10 cellular contexts compared by ENCODE assay signal in genomic region chr10:103739039-103739764, GRCh38.
DNase-seq lines count a peak whose midpoint lies in the region; ATAC-seq and TF ChIP-seq lines count a peak whose summit lies in the region.
"Had no signal": no experiment of that assay in that cellular context is flagged by ENCODE, and none has a peak within 500 bp of the region (broad histone marks: within the 10 kb centered on the region; RNA-seq: fewer than 3 reads in every experiment).

No MANE protein-coding gene starts in this region.

- intact Hi-C loops in transverse colon (cut with DNase I; ENCODE audit: low total_unique reads): no loop called here

- H3K4me1 Mint-ChIP-seq in T-cell: no peaks in the 10 kb centered on the region
- H3K4me1 Mint-ChIP-seq: memory B cell; stimulated activated naive B cell treated with anti-CD40 and anti-IgM and Interleukin-4, amounts not matched to agents 10 μg/mL and 1 μg/mL and 100 μg/mL, for 72 hours had no signal

- peaks cover 4% of the 10 kb centered on the region for H3K36me3 Mint-ChIP-seq in T-cell
- H3K36me3 Mint-ChIP-seq: memory B cell; stimulated activated naive B cell treated with anti-CD40 and anti-IgM and Interleukin-4, amounts not matched to agents 10 μg/mL and 1 μg/mL and 100 μg/mL, for 72 hours had no signal

- no peak overlapping the region for H3K4me3 Mint-ChIP-seq in T-cell
- H3K4me3 Mint-ChIP-seq: memory B cell; stimulated activated naive B cell treated with anti-CD40 and anti-IgM and Interleukin-4, amounts not matched to agents 10 μg/mL and 1 μg/mL and 100 μg/mL, for 72 hours had no signal

- peak; percentile 96 for DNase-seq in M059J (ENCODE audit: low read depth)
- DNase-seq in coronary artery (ENCODE audit: low spot score): no peak
- DNase-seq in lung (ENCODE audit: low spot score): no peak
- DNase-seq in transverse colon: peak; percentile 40
- no peak for DNase-seq in T-cell
- no peak for DNase-seq in NCI-H1092 treated with DMSO at 0.1 percent for 48 hours (lab: John Stamatoyannopoulos, UW)
- no peak for DNase-seq in NCI-H1436 treated with DMSO at 0.1 percent for 48 hours (lab: John Stamatoyannopoulos, UW)
- DNase-seq in erythroblast (lab: John Stamatoyannopoulos, UW): no peak
- DNase-seq: stimulated activated naive B cell treated with anti-CD40 and anti-IgM and Interleukin-4, amounts not matched to agents 10 μg/mL and 1 μg/mL and 100 μg/mL, for 72 hours had no signal

- H3K27me3 ChIP-seq in lung (ENCODE audit: control insufficient read depth, insufficient read depth) (no peaks in the 10 kb centered on the region), transverse colon (no peaks in the 10 kb centered on the region)

- H3K27ac ChIP-seq in coronary artery: peak overlapping the region in 1 of 2 donors; percentile 52
- peak overlapping the region in 1 of 2 donors; percentile 30 for H3K27ac ChIP-seq in lung (ENCODE audit: low read depth in 1 of 2, low read length in 1 of 2)
- H3K27ac ChIP-seq in transverse colon: peak overlapping the region; percentile 60 to 80 (median 72)

- H3K4me3 ChIP-seq in coronary artery: peak overlapping the region; percentile 35
- H3K4me3 ChIP-seq in lung: no peak overlapping the region
- H3K4me3 ChIP-seq in transverse colon: no peak overlapping the region

- CTCF ChIA-PET in T-cell (lab: Charles Lee): no interaction called here

- in situ Hi-C loops in transverse colon (cut with MboI; ENCODE audit: low pct_ligation_motif_present in 1 of 4, low pct_unique_long_range_greater_than_20kb in 1 of 4, low sequenced_read_pairs in 3 of 4): no loop called here

- H3K9me3 ChIP-seq in lung (ENCODE audit: control insufficient read depth in 2 of 2, insufficient read depth in 1 of 2, low read length in 1 of 2) (peaks cover 0 to 2% of the 10 kb centered on the region in 2 donors), transverse colon (no peaks in the 10 kb centered on the region)

- TF ChIP-seq CTCF in coronary artery (IDR thresholded peaks at IDR 0.05) (no peak), lung (IDR thresholded peaks at IDR 0.05; ENCODE audit: control extremely low read depth, extremely low read depth) (no peak), transverse colon (IDR thresholded peaks at IDR 0.05) (no peak)

- POLR2A ChIA-PET in T-cell (lab: Charles Lee): interaction anchor here in 1 of 2 donors (0.6 kb wide), 1 partner anchor 154 kb away, joined by 4 read pairs; no protein-coding TSS in a partner anchor

- TF ChIP-seq POLR2A in transverse colon (IDR thresholded peaks at IDR 0.05): no peak
- TF ChIP-seq POLR2A in erythroblast (IDR thresholded peaks at IDR 0.05; ENCODE audit: low read length): no peak

- H3K27me3 Mint-ChIP-seq in T-cell: peaks cover 0 to 2% of the 10 kb centered on the region in 2 donors
- H3K27me3 Mint-ChIP-seq: stimulated activated naive B cell treated with anti-CD40 and anti-IgM and Interleukin-4, amounts not matched to agents 10 μg/mL and 1 μg/mL and 100 μg/mL, for 72 hours had no signal

- H3K27ac Mint-ChIP-seq in T-cell: no peak overlapping the region
- H3K27ac Mint-ChIP-seq: memory B cell; stimulated activated naive B cell treated with anti-CD40 and anti-IgM and Interleukin-4, amounts not matched to agents 10 μg/mL and 1 μg/mL and 100 μg/mL, for 72 hours had no signal

- peak; percentile 20 for ATAC-seq in lung (ENCODE audit: insufficient read depth, low FRiP score)
- no peak for ATAC-seq in T-cell (replicated peaks in 1 of 4)
- ATAC-seq: stimulated activated naive B cell treated with anti-CD40 and anti-IgM and Interleukin-4, amounts not matched to agents 10 μg/mL and 1 μg/mL and 100 μg/mL, for 72 hours had no signal

- H3K36me3 ChIP-seq in lung (ENCODE audit: control insufficient read depth in 2 of 2, insufficient read depth in 2 of 2, low read length in 2 of 2) (peaks cover 0 to 1% of the 10 kb centered on the region in 2 donors), transverse colon (no peaks in the 10 kb centered on the region)

- H3K9me3 Mint-ChIP-seq in T-cell: no peaks in the 10 kb centered on the region
- H3K9me3 Mint-ChIP-seq: stimulated activated naive B cell treated with anti-CD40 and anti-IgM and Interleukin-4, amounts not matched to agents 10 μg/mL and 1 μg/mL and 100 μg/mL, for 72 hours had no signal

- no peak for TF ChIP-seq EP300 in transverse colon (IDR thresholded peaks at IDR 0.05; ENCODE audit: low read depth)

- WGBS in lung, 2 donors: 52 to 72% methylated on average over 13 of the region's 13 CpGs
- 59% methylated on average over 13 of the region's 13 CpGs; no CpG with 5 or more reads in 1 of the 2 donors for WGBS in transverse colon (ENCODE audit: low coverage in 1 of 2), 2 donors

- H3K4me1 ChIP-seq in lung (ENCODE audit: control insufficient read depth in 2 of 2, insufficient read depth in 2 of 2, low read length in 2 of 2) (peaks cover 18 to 27% of the 10 kb centered on the region in 2 donors), transverse colon (peaks cover 4 to 22% (median 12%) of the 10 kb centered on the region in 4 donors)

Comparison
In these comparisons a context has a peak if more than half of its experiments do, and no peak if none do; other contexts are left out.
1. DNase-seq: peak in M059J (single experiment) and transverse colon (single experiment); none in coronary artery (single experiment), lung (single experiment), T-cell (0 of 34), NCI-H1092 treated with DMSO at 0.1 percent for 48 hours (single experiment), NCI-H1436 treated with DMSO at 0.1 percent for 48 hours (single experiment) and erythroblast (0 of 2).